Comparison of ENCODE assay signal across 33 cellular contexts in genomic region chrX:30967516-30967915, GRCh38.
"Had no signal": no experiment of that assay in that cellular context is flagged by ENCODE, and none has a peak within 500 bp of the region (broad histone marks: within the 10 kb centered on the region; RNA-seq: fewer than 3 reads in every experiment).

No MANE protein-coding gene starts in this region.

- H3K9me3 ChIP-seq: colonic mucosa, esophagus muscularis mucosa, gastroesophageal sphincter, heart right ventricle, left lung, neutrophil, pancreas, right lobe of liver, suprapubic skin, transverse colon, upper lobe of right lung, uterus had no signal

- H3K36me3 ChIP-seq: colonic mucosa, esophagus muscularis mucosa, gastroesophageal sphincter, heart right ventricle, left lung, neutrophil, pancreas, right lobe of liver, suprapubic skin, transverse colon, upper lobe of right lung, uterus had no signal

- H3K4me3 ChIP-seq: colonic mucosa, esophagus muscularis mucosa, gastroesophageal sphincter, heart right ventricle, left lung, pancreas, right lobe of liver, smooth muscle cell, suprapubic skin, transverse colon, upper lobe of right lung, uterus had no signal

- DNase-seq: colonic mucosa; effector CD8-positive, alpha-beta T cell; endodermal cell; foreskin keratinocyte; glutamatergic neuron; heart right ventricle; hippocampal formation; left cardiac atrium; left lung; mammary epithelial cell; mesendoderm; midbrain; naive B cell; pancreas; retina; right lobe of liver; stimulated activated CD4-positive, alpha-beta T cell treated with anti-CD3 and anti-CD28 coated beads, Interleukin-12 subunit alpha, Interleukin-12 subunit beta, amount 100 ng/mL, for 4 hours; stimulated activated CD4-positive, alpha-beta T cell treated with anti-CD3 and anti-CD28 coated beads, Interleukin-1b, Interleukin-23, amount 100 ng/mL, for 48 hours; stimulated activated CD4-positive, alpha-beta T cell treated with anti-CD3 and anti-CD28 coated beads, Interleukin-4, amount 100 ng/mL, for 1 hour; stimulated activated CD8-positive, alpha-beta memory T cell treated with anti-CD3 and anti-CD28 coated beads, Interleukin-4, amount 100 ng/mL, for 48 hours; stimulated activated naive CD4-positive, alpha-beta T cell; stimulated activated naive CD8-positive, alpha-beta T cell treated with anti-CD3 and anti-CD28 coated beads, Interleukin-15, amount 100 ng/mL, for 72 hours; transverse colon; upper lobe of right lung; uterus had no signal

- H3K9me3 Mint-ChIP-seq: dendritic cell treated with granulocyte-macrophage colony-stimulating factor and Interleukin-4, amounts not matched to agents 40 ng/mL and 50 ng/mL, for 4 days; naive B cell; natural killer cell treated with Interleukin-12 subunit alpha and Interleukin-12 subunit beta and Interleukin-15 and Interleukin-18, amount 100 ng/mL, for 72 hours; stimulated activated naive CD8-positive, alpha-beta T cell treated with anti-CD3 and anti-CD28 coated beads, Interleukin-15, amount 100 ng/mL, for 72 hours had no signal

- H3K36me3 Mint-ChIP-seq: naive B cell; natural killer cell treated with Interleukin-12 subunit alpha and Interleukin-12 subunit beta and Interleukin-15 and Interleukin-18, amount 100 ng/mL, for 72 hours had no signal

- H3K4me1 ChIP-seq: colonic mucosa, esophagus muscularis mucosa, foreskin keratinocyte, gastroesophageal sphincter, heart right ventricle, left lung, pancreas, right lobe of liver, suprapubic skin, transverse colon, upper lobe of right lung, uterus had no signal

- H3K27me3 Mint-ChIP-seq: dendritic cell treated with granulocyte-macrophage colony-stimulating factor and Interleukin-4, amounts not matched to agents 40 ng/mL and 50 ng/mL, for 4 days had no signal

- H3K4me1 Mint-ChIP-seq: endodermal cell had no signal

- H3K27ac ChIP-seq: colonic mucosa, esophagus muscularis mucosa, foreskin keratinocyte, gastroesophageal sphincter, heart right ventricle, left lung, neutrophil, pancreas, right lobe of liver, suprapubic skin, transverse colon, upper lobe of right lung, uterus had no signal

- H3K27me3 ChIP-seq: colonic mucosa, esophagus muscularis mucosa, foreskin keratinocyte, gastroesophageal sphincter, left lung, neutrophil, right lobe of liver, suprapubic skin, transverse colon, upper lobe of right lung, uterus had no signal

- H3K27ac Mint-ChIP-seq: endodermal cell; naive B cell; natural killer cell treated with Interleukin-12 subunit alpha and Interleukin-12 subunit beta and Interleukin-15 and Interleukin-18, amount 100 ng/mL, for 72 hours; stimulated activated naive CD8-positive, alpha-beta T cell treated with anti-CD3 and anti-CD28 coated beads, Interleukin-15, amount 100 ng/mL, for 72 hours had no signal

- H3K4me3 Mint-ChIP-seq: dendritic cell treated with granulocyte-macrophage colony-stimulating factor and Interleukin-4, amounts not matched to agents 40 ng/mL and 50 ng/mL, for 4 days; endodermal cell; naive B cell; natural killer cell treated with Interleukin-12 subunit alpha and Interleukin-12 subunit beta and Interleukin-15 and Interleukin-18, amount 100 ng/mL, for 72 hours; neural crest cell; stimulated activated naive CD8-positive, alpha-beta T cell treated with anti-CD3 and anti-CD28 coated beads, Interleukin-15, amount 100 ng/mL, for 72 hours had no signal

- H3K4me2 ChIP-seq: smooth muscle cell had no signal
